Comparison of ENCODE assay signal across 8 cellular contexts in the genomic region with DNA sequence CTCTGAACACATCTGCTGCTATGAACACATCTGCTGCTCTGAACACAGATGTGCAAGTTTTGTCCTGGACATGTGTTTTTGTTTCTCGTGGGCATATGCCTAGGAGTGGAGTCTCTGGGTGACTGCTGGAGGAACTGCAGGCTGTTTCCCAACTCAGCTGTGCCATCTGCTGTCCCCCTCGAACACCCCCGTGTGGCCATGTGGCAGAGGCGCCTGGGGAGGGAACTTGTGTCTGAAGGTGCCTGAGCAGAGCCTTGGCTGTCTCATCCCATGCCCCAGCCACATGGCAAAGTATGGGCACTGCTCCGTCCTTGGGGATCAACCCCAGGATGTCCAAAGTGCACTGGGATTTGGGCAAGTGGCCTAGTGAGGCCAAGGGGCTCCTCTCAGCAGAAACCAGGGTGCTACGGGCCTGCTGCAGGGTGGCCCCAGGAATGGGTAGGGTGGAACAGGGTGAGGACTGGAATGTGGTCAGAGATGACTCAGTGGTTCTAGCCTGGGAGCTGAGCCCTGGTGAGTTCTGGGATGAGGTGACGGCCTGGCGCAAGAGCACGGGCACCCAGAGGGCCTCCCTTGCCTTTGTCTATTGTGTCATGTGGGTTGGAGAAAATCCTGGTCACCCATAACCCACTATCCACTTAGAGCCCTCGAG. TPM values are rescaled to one million over a fixed set of nuclear protein-coding genes. Genes with fewer than 3 reads are reported as not detected.
A peak's percentile ranks its signal among the peaks of the same experiment; 100 is the strongest.
DNase-seq lines count a peak whose midpoint lies in the region; ATAC-seq and TF ChIP-seq lines count a peak whose summit lies in the region.

No MANE protein-coding gene starts in this region.

- in situ Hi-C loops in ACHN (cut with HindIII; ENCODE audit: low pct_ligation_motif_present, low pct_unique_long_range_greater_than_20kb, low sequenced_read_pairs) = no loop called here

- no peaks in the 10 kb centered on the region for H3K9me3 Mint-ChIP-seq in activated T-helper 2 cell treated with anti-CD3 and anti-CD28 coated beads, Interferon-gamma antibody, Interleukin-2, Interleukin-4, amounts not matched to agents 10 μg/mL and 5 μg/mL and 100 μg/mL, durations not matched to agents 14 hours and 24 hours and 36 hours

- no peaks in the 10 kb centered on the region; the same call in 1 of the 2 replicates for H3K79me2 ChIP-seq in OCI-LY3 (ENCODE audit: low read length)

- H3K4me1 Mint-ChIP-seq in activated T-helper 2 cell treated with anti-CD3 and anti-CD28 coated beads, Interferon-gamma antibody, Interleukin-2, Interleukin-4, amounts not matched to agents 10 μg/mL and 5 μg/mL and 100 μg/mL, durations not matched to agents 14 hours and 24 hours and 36 hours (ENCODE audit: low read depth) = peaks cover 7% of the 10 kb centered on the region

- no peak overlapping the region for H3K9ac ChIP-seq in OCI-LY3 (ENCODE audit: low read length)

- no peak overlapping the region for H3K4me2 ChIP-seq in OCI-LY3 (ENCODE audit: low read length)

- intact Hi-C loops in activated T-helper 2 cell treated with anti-CD3 and anti-CD28 coated beads, Interferon-gamma antibody, Interleukin-2, Interleukin-4, amounts not matched to agents 10 μg/mL and 5 μg/mL and 100 μg/mL, durations not matched to agents 14 hours and 24 hours and 36 hours (cut with micrococcal nuclease) = no loop called here

- no peaks in the 10 kb centered on the region for H3K9me3 ChIP-seq in OCI-LY3 (ENCODE audit: insufficient read depth, low read length)

- H3K36me3 Mint-ChIP-seq in activated T-helper 2 cell treated with anti-CD3 and anti-CD28 coated beads, Interferon-gamma antibody, Interleukin-2, Interleukin-4, amounts not matched to agents 10 μg/mL and 5 μg/mL and 100 μg/mL, durations not matched to agents 14 hours and 24 hours and 36 hours (ENCODE audit: low read depth) = peaks cover 64% of the 10 kb centered on the region

- H3K27me3 Mint-ChIP-seq in activated T-helper 2 cell treated with anti-CD3 and anti-CD28 coated beads, Interferon-gamma antibody, Interleukin-2, Interleukin-4, amounts not matched to agents 10 μg/mL and 5 μg/mL and 100 μg/mL, durations not matched to agents 14 hours and 24 hours and 36 hours (ENCODE audit: low read depth) = no peaks in the 10 kb centered on the region

- TF ChIP-seq CTCF in GM12864 (IDR thresholded peaks at IDR 0.05; ENCODE audit: low read depth, low read length, missing control alignments) = peak; percentile 33
- TF ChIP-seq CTCF in OCI-LY3 (IDR thresholded peaks at IDR 0.05; ENCODE audit: low read depth, low read length) = peak; percentile 30

- DNase-seq in ACHN (peak; percentile 76), GM12864 (ENCODE audit: low read depth) (no peak), dedifferentiated amniotic fluid mesenchymal stem cell (ENCODE audit: extremely low spot score) (peak; percentile 34), myocyte (ENCODE audit: low read depth) (peak; percentile 86), NCI-H446 treated with DMSO at 0.1 percent for 48 hours (lab: John Stamatoyannopoulos, UW) (no peak)
- DNase-seq in activated T-helper 2 cell treated with anti-CD3 and anti-CD28 coated beads, Interferon-gamma antibody, Interleukin-2, Interleukin-4, amounts not matched to agents 10 μg/mL and 5 μg/mL and 100 μg/mL, durations not matched to agents 14 hours and 24 hours and 36 hours (ENCODE audit: low spot score) = no peak

- H3K4me3 ChIP-seq in GM12864 (ENCODE audit: low read depth, low read length) (no peak overlapping the region), OCI-LY3 (ENCODE audit: low read length) (no peak overlapping the region)

- H4K20me1 ChIP-seq in OCI-LY3 (ENCODE audit: insufficient read depth, low read length) = peaks cover 24% of the 10 kb centered on the region

- H3K27me3 ChIP-seq in OCI-LY3 (ENCODE audit: low read depth, low read length) = no peaks in the 10 kb centered on the region

- ATAC-seq in HG02938 (IDR thresholded peaks at IDR 0.05; ENCODE audit: unreplicated experiment) = no peak

- no peak overlapping the region for H3K27ac Mint-ChIP-seq in activated T-helper 2 cell treated with anti-CD3 and anti-CD28 coated beads, Interferon-gamma antibody, Interleukin-2, Interleukin-4, amounts not matched to agents 10 μg/mL and 5 μg/mL and 100 μg/mL, durations not matched to agents 14 hours and 24 hours and 36 hours

- no peak overlapping the region for H2AFZ ChIP-seq in OCI-LY3 (ENCODE audit: low read depth, low read length)

- no peak overlapping the region for H3K27ac ChIP-seq in OCI-LY3 (ENCODE audit: low read length)

- H3K4me1 ChIP-seq in OCI-LY3 (ENCODE audit: low read length) = no peaks in the 10 kb centered on the region

- peaks cover 41% of the 10 kb centered on the region for H3K36me3 ChIP-seq in OCI-LY3 (replicated peaks; ENCODE audit: low read depth, low read length)

- H3K4me3 Mint-ChIP-seq in activated T-helper 2 cell treated with anti-CD3 and anti-CD28 coated beads, Interferon-gamma antibody, Interleukin-2, Interleukin-4, amounts not matched to agents 10 μg/mL and 5 μg/mL and 100 μg/mL, durations not matched to agents 14 hours and 24 hours and 36 hours (ENCODE audit: low read depth) = no peak overlapping the region

RNA-seq across cellular contexts. Expression of a gene that starts 14.7 kb away (rescaled TPM):
- 34.5 and 45.8 TPM in 2 replicates for total RNA-seq in myocyte
- 49.6 TPM for polyA plus RNA-seq in myocyte (2012)
- 68.0 and 75.2 TPM in 2 replicates for total RNA-seq in activated T-helper 2 cell treated with anti-CD3 and anti-CD28 coated beads, Interferon-gamma antibody, Interleukin-2, Interleukin-4, amounts not matched to agents 10 μg/mL and 5 μg/mL and 100 μg/mL, durations not matched to agents 14 hours and 24 hours and 36 hours

RNA-seq across cellular contexts. Expression of a gene that starts 15.3 kb away (rescaled TPM):
- 118 and 155 TPM in 2 replicates for total RNA-seq in myocyte
- 245 TPM for polyA plus RNA-seq in myocyte (2012)
- total RNA-seq in activated T-helper 2 cell treated with anti-CD3 and anti-CD28 coated beads, Interferon-gamma antibody, Interleukin-2, Interleukin-4, amounts not matched to agents 10 μg/mL and 5 μg/mL and 100 μg/mL, durations not matched to agents 14 hours and 24 hours and 36 hours = 270 and 275 TPM in 2 replicates

RNA-seq across cellular contexts. Expression of a gene that starts 27.3 kb away (rescaled TPM):
- 0.53 and 0.94 TPM in 2 replicates for total RNA-seq in myocyte
- polyA plus RNA-seq in myocyte (2012) = 1.2 TPM
- total RNA-seq in activated T-helper 2 cell treated with anti-CD3 and anti-CD28 coated beads, Interferon-gamma antibody, Interleukin-2, Interleukin-4, amounts not matched to agents 10 μg/mL and 5 μg/mL and 100 μg/mL, durations not matched to agents 14 hours and 24 hours and 36 hours = 2.2 and 2.6 TPM in 2 replicates

RNA-seq across cellular contexts. Expression of a gene that starts 35.5 kb away (rescaled TPM):
- total RNA-seq in myocyte = 8.0 and 15.5 TPM in 2 replicates
- polyA plus RNA-seq in myocyte (2012) = 13.6 TPM
- 58.7 and 64.5 TPM in 2 replicates for total RNA-seq in activated T-helper 2 cell treated with anti-CD3 and anti-CD28 coated beads, Interferon-gamma antibody, Interleukin-2, Interleukin-4, amounts not matched to agents 10 μg/mL and 5 μg/mL and 100 μg/mL, durations not matched to agents 14 hours and 24 hours and 36 hours

RNA-seq across cellular contexts. Expression of a gene that starts 42.5 kb away (rescaled TPM):
- 10.5 and 14.7 TPM in 2 replicates for total RNA-seq in myocyte
- 11.7 TPM for polyA plus RNA-seq in myocyte (2012)
- 27.3 and 27.6 TPM in 2 replicates for total RNA-seq in activated T-helper 2 cell treated with anti-CD3 and anti-CD28 coated beads, Interferon-gamma antibody, Interleukin-2, Interleukin-4, amounts not matched to agents 10 μg/mL and 5 μg/mL and 100 μg/mL, durations not matched to agents 14 hours and 24 hours and 36 hours

Comparison
In these comparisons a context has a peak if more than half of its experiments do, and no peak if none do; other contexts are left out.
1. DNase-seq: peak in ACHN (single experiment), dedifferentiated amniotic fluid mesenchymal stem cell (single experiment) and myocyte (single experiment); none in GM12864 (single experiment), NCI-H446 treated with DMSO at 0.1 percent for 48 hours (single experiment) and activated T-helper 2 cell treated with anti-CD3 and anti-CD28 coated beads, Interferon-gamma antibody, Interleukin-2, Interleukin-4, amounts not matched to agents 10 μg/mL and 5 μg/mL and 100 μg/mL, durations not matched to agents 14 hours and 24 hours and 36 hours (single experiment).